In the genomic region with DNA sequence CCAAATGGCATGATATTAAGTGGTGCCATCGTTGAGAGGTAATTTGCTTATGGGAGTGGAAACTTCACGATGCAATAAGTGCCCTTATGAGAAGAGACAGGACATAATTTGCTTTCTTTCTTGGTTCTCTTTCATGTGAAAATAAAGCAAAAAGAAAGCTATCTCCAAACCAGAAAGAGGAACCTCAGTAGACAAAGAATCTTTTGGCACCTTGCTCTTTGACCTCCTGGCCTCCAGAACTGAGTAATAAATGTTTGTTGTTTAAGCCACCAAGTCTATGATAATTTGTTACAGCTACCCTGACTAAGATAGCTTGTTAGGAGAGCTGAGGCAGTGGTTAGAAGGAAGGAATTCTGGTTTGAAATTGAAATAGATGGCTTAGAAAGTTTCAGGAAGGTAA, we compare ENCODE assay signal across 35 cellular contexts. TPM values are rescaled to one million over a fixed set of nuclear protein-coding genes. Genes with fewer than 3 reads are reported as not detected.
"Had no signal": no experiment of that assay in that cellular context is flagged by ENCODE, and none has a peak within 500 bp of the region (broad histone marks: within the 10 kb centered on the region; RNA-seq: fewer than 3 reads in every experiment).

No MANE protein-coding gene starts in this region.

- H3K27ac Mint-ChIP-seq: mesothelial cell of epicardium; naive B cell; neural progenitor cell; stimulated activated memory B cell treated with anti-CD40 and anti-IgM and Interleukin-4, amounts not matched to agents 10 μg/mL and 1 μg/mL and 100 μg/mL, for 72 hours; type B pancreatic cell had no signal

- H3K27me3 Mint-ChIP-seq: type B pancreatic cell had no signal

- DNase-seq: dorsolateral prefrontal cortex; effector CD4-positive, alpha-beta T cell; foreskin fibroblast; gastrocnemius medialis; heart left ventricle; left cardiac atrium; left lung; mesenchymal stem cell; mucosa of descending colon; naive B cell; psoas muscle; right cardiac atrium; sigmoid colon; spleen; stimulated activated CD4-positive, alpha-beta T cell treated with anti-CD3 and anti-CD28 coated beads, Interleukin-4, amount 100 ng/mL, for 4 hours; stimulated activated naive CD8-positive, alpha-beta T cell treated with anti-CD3 and anti-CD28 coated beads, Interleukin-15, Interleukin-2, amounts not matched to agents 100 U/mL and 50 U/mL, for 24 hours; substantia nigra; testis; tibial artery had no signal

- H3K4me2 ChIP-seq: hepatocyte, neural progenitor cell had no signal

- H2AFZ ChIP-seq: hepatocyte, neural progenitor cell had no signal

- FAIRE-seq: islet of Langerhans had no signal

- H3K4me3 Mint-ChIP-seq: mesothelial cell of epicardium; naive B cell; nephron; neural progenitor cell; stimulated activated memory B cell treated with anti-CD40 and anti-IgM and Interleukin-4, amounts not matched to agents 10 μg/mL and 1 μg/mL and 100 μg/mL, for 72 hours; type B pancreatic cell had no signal

- H3K36me3 Mint-ChIP-seq: naive B cell; neural progenitor cell; stimulated activated memory B cell treated with anti-CD40 and anti-IgM and Interleukin-4, amounts not matched to agents 10 μg/mL and 1 μg/mL and 100 μg/mL, for 72 hours; type B pancreatic cell had no signal

- H3K27ac ChIP-seq: dorsolateral prefrontal cortex, gastrocnemius medialis, heart left ventricle, hepatocyte, left lung, neural progenitor cell, psoas muscle, sigmoid colon, spleen, testis, tibial artery had no signal

- H3K9me3 Mint-ChIP-seq: neural progenitor cell had no signal

- H3K36me3 ChIP-seq: gastrocnemius medialis, heart left ventricle, left lung, neural progenitor cell, sigmoid colon, spleen, tibial artery had no signal

- H3K79me2 ChIP-seq: hepatocyte had no signal

- H3K4me1 Mint-ChIP-seq: naive B cell; neural progenitor cell; stimulated activated memory B cell treated with anti-CD40 and anti-IgM and Interleukin-4, amounts not matched to agents 10 μg/mL and 1 μg/mL and 100 μg/mL, for 72 hours had no signal

- ATAC-seq: gastrocnemius medialis; heart left ventricle; left cardiac atrium; left lung; mucosa of descending colon; psoas muscle; right cardiac atrium; stimulated activated memory B cell treated with anti-CD40 and anti-IgM and Interleukin-4, amounts not matched to agents 10 μg/mL and 1 μg/mL and 100 μg/mL, for 72 hours; stimulated activated naive CD8-positive, alpha-beta T cell treated with anti-CD3 and anti-CD28 coated beads, Interleukin-15, Interleukin-2, amounts not matched to agents 100 U/mL and 50 U/mL, for 24 hours had no signal

- H3K9me3 ChIP-seq: gastrocnemius medialis, left lung, mucosa of descending colon, psoas muscle, sigmoid colon, testis, tibial artery had no signal

- H3K4me3 ChIP-seq: dorsolateral prefrontal cortex, gastrocnemius medialis, heart left ventricle, hepatocyte, left lung, mucosa of descending colon, neural progenitor cell, psoas muscle, sigmoid colon, spleen, testis, tibial artery had no signal

- H3K4me1 ChIP-seq: gastrocnemius medialis, heart left ventricle, left lung, neural progenitor cell, psoas muscle, spleen, testis, tibial artery had no signal

- H3K27me3 ChIP-seq: dorsolateral prefrontal cortex, gastrocnemius medialis, heart left ventricle, hepatocyte, left lung, neural progenitor cell, sigmoid colon, spleen, testis, tibial artery had no signal

RNA-seq across cellular contexts. Expression of a gene that starts 39.6 kb away (rescaled TPM):
- total RNA-seq: dorsolateral prefrontal cortex, gastrocnemius medialis, glomerular endothelial cell, heart left ventricle, hepatocyte, kidney epithelial cell, left cardiac atrium, left lung, lower leg skin, lung microvascular endothelial cell, mesothelial cell of epicardium, mucosa of descending colon, osteocyte, psoas muscle, renal cortical epithelial cell, right cardiac atrium, sigmoid colon, skeletal muscle tissue, spleen, urinary bladder had no signal
- polyA plus RNA-seq: esophagus, heart left ventricle, hepatocyte, psoas muscle, right cardiac atrium, sigmoid colon, spleen, urinary bladder had no signal
